ENCODE assay signal across 1 cellular context in the genomic region with DNA sequence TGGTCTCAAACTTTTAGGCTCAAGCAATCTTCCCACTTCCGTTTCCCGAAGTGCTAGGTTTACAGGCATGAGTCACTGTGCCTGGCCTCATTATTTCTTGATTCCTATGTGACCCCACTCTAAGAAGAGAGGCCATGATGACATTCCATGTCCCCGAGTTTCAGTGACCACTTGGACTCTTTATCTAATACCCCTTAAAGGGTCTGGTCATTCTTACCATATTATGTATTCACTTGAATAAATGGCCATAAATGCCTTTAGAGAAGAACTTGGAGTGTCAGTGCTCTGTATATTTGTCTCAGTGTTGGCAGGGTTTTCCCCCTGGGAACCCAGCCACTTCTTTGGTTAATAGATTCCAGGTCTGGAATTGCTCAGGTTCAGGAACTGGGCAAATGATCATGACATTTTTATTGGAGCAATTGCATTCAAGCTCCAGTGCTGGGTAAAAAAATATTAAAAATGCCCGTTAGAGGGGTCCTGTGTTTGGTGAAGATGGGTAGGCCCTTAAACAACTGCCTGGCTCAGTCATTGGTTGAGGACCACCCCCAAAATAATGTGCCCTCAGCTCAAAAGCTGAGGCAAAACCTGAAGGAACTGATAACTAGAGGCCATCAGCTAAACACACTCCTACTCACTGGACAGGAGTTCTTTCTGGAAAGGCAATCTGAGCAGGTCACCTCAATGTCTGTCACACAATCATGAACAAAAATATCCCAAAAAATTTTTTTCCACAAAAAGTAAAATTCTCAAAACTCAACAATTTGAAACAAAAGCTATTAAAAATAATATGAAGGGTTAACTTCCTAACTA.
TF ChIP-seq lines count a peak whose summit lies in the region.

No MANE protein-coding gene starts in this region.

TF ChIP-seq in IMR-90, 13 proteins besides CTCF, POLR2A, EP300 and RAD21:
- no peak for TF ChIP-seq BHLHE40 (IDR thresholded peaks at IDR 0.05; ENCODE audit: low read depth, low read length)
- no peak for TF ChIP-seq MAZ (IDR thresholded peaks at IDR 0.05; ENCODE audit: borderline replicate concordance, low read depth, low read length)
- TF ChIP-seq MXI1 (IDR thresholded peaks at IDR 0.05; ENCODE audit: borderline replicate concordance, low read depth, low read length), result no peak
- TF ChIP-seq, protein P1, sequence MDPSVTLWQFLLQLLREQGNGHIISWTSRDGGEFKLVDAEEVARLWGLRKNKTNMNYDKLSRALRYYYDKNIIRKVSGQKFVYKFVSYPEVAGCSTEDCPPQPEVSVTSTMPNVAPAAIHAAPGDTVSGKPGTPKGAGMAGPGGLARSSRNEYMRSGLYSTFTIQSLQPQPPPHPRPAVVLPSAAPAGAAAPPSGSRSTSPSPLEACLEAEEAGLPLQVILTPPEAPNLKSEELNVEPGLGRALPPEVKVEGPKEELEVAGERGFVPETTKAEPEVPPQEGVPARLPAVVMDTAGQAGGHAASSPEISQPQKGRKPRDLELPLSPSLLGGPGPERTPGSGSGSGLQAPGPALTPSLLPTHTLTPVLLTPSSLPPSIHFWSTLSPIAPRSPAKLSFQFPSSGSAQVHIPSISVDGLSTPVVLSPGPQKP (IDR thresholded peaks at IDR 0.05; ENCODE audit: borderline replicate concordance, low read depth, low read length), result no peak
- no peak for TF ChIP-seq CHD1 (IDR thresholded peaks at IDR 0.05; ENCODE audit: low read depth, low read length)
- TF ChIP-seq RCOR1 (IDR thresholded peaks at IDR 0.05; ENCODE audit: insufficient replicate concordance, low read length), result no peak
- TF ChIP-seq, protein P2, sequence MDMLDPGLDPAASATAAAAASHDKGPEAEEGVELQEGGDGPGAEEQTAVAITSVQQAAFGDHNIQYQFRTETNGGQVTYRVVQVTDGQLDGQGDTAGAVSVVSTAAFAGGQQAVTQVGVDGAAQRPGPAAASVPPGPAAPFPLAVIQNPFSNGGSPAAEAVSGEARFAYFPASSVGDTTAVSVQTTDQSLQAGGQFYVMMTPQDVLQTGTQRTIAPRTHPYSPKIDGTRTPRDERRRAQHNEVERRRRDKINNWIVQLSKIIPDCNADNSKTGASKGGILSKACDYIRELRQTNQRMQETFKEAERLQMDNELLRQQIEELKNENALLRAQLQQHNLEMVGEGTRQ (IDR thresholded peaks at IDR 0.05; ENCODE audit: low read depth, low read length), result no peak
- TF ChIP-seq CEBPB (IDR thresholded peaks at IDR 0.05; ENCODE audit: low read depth, low read length), result no peak
- TF ChIP-seq MAFK (IDR thresholded peaks at IDR 0.05; ENCODE audit: low read depth, low read length), result no peak
